In genomic region chr6:138772596-138773176, GRCh38 we compare ENCODE assay signal across 8 cellular contexts. TPM values are rescaled to one million over a fixed set of nuclear protein-coding genes. Genes with fewer than 3 reads are reported as not detected.
A peak's percentile ranks its signal among the peaks of the same experiment; 100 is the strongest.
DNase-seq lines count a peak whose midpoint lies in the region; ATAC-seq and TF ChIP-seq lines count a peak whose summit lies in the region.

No MANE protein-coding gene starts in this region.

- peaks cover 0 to 23% (median 20%) of the 10 kb centered on the region in 9 donors for H3K36me3 ChIP-seq in heart left ventricle
- H3K36me3 ChIP-seq in SK-N-MC (ENCODE audit: insufficient read depth, low read length): no peaks in the 10 kb centered on the region
- no peaks in the 10 kb centered on the region for H3K36me3 ChIP-seq in skeletal muscle satellite cell (ENCODE audit: insufficient read depth, low read length)

- peaks cover 0 to 23% (median 14%) of the 10 kb centered on the region in 12 donors for H3K4me1 ChIP-seq in heart left ventricle
- H3K4me1 ChIP-seq in skeletal muscle satellite cell (ENCODE audit: control insufficient read depth, insufficient read depth, low read length): peaks cover 13% of the 10 kb centered on the region

- 14 to 17% (median 15%) methylated on average over 8 of the region's 8 CpGs for WGBS in heart left ventricle, 4 donors

- no peaks in the 10 kb centered on the region for H3K9me3 ChIP-seq in heart left ventricle
- no peaks in the 10 kb centered on the region for H3K9me3 ChIP-seq in SK-N-MC (ENCODE audit: low read depth, low read length)
- no peaks in the 10 kb centered on the region for H3K9me3 ChIP-seq in skeletal muscle satellite cell (replicated peaks; ENCODE audit: low read length)

- H3K9ac ChIP-seq in SK-N-MC (ENCODE audit: insufficient read length): peak overlapping the region; percentile 80
- H3K9ac ChIP-seq in skeletal muscle satellite cell (ENCODE audit: low read depth, low read length): peak overlapping the region; percentile 85

- peak overlapping the region; percentile 64 to 92 (median 82) for H3K4me3 ChIP-seq in heart left ventricle
- H3K4me3 ChIP-seq in SK-N-MC: peak overlapping the region; percentile 79
- peak overlapping the region; percentile 95 for H3K4me3 ChIP-seq in fibroblast of mammary gland (ENCODE audit: control insufficient read depth, low read depth, low read length)
- H3K4me3 ChIP-seq in skeletal muscle satellite cell (ENCODE audit: low read length): peak overlapping the region; percentile 84

- ATAC-seq in heart left ventricle (no peak), left ventricle myocardium superior (no peak), HG03442 (IDR thresholded peaks at IDR 0.05; ENCODE audit: unreplicated experiment) (no peak)

- peak overlapping the region in 11 of 12 donors; percentile 93 to 99 (median 98) for H3K27ac ChIP-seq in heart left ventricle
- peak overlapping the region; percentile 95; the same call in 1 of the 2 replicates for H3K27ac ChIP-seq in SK-N-MC

- H3K27me3 ChIP-seq in heart left ventricle (no peaks in the 10 kb centered on the region), skeletal muscle satellite cell (ENCODE audit: control insufficient read depth, insufficient read depth, low read length) (no peaks in the 10 kb centered on the region)

- DNase-seq in heart left ventricle (no peak), left ventricle myocardium superior (no peak), SK-N-MC (ENCODE audit: low read depth, low spot score) (no peak), fibroblast of mammary gland (ENCODE audit: low read depth) (no peak), AG08395 (ENCODE audit: low spot score) (no peak), NCI-H2081 treated with DMSO at 0.1 percent for 48 hours (lab: John Stamatoyannopoulos, UW) (no peak)

- no peak for TF ChIP-seq POLR2A in heart left ventricle (IDR thresholded peaks at IDR 0.05)

- peak overlapping the region; percentile 85 for H3K4me2 ChIP-seq in skeletal muscle satellite cell (ENCODE audit: low read length)

- intact Hi-C loops in heart left ventricle (cut with DNase I) (loop anchor here in 1 of 10 donors (5.0 kb wide), 1 partner anchor 350 kb away; no protein-coding TSS in a partner anchor), left ventricle myocardium superior (cut with micrococcal nuclease) (no loop called here)

- no peak for TF ChIP-seq CTCF in heart left ventricle (IDR thresholded peaks at IDR 0.05)
- TF ChIP-seq CTCF in fibroblast of mammary gland (conservative IDR thresholded peaks at IDR 0.05; ENCODE audit: control insufficient read depth, insufficient read depth, low read depth, low read length): no peak

RNA-seq across cellular contexts. Expression of gene CCDC28A, which starts 0.9 kb away (rescaled TPM):
- 10 to 100 TPM in 4 of 9 donors, 1 to 10 TPM in 5; 4.6 to 13.6 (median 7.8) TPM for total RNA-seq in heart left ventricle
- polyA plus RNA-seq in heart left ventricle: 10 to 100 TPM in 1 of 2 donors, 1 to 10 TPM in 1; 7.4 to 11.5 TPM
- total RNA-seq in left ventricle myocardium superior: 9.0 TPM
- 5.7 and 9.1 TPM in 2 replicates for total RNA-seq in skeletal muscle satellite cell (2012; rRNA removed)

RNA-seq across cellular contexts. Expression of gene ECT2L, which starts 23.2 kb away (rescaled TPM):
- 1 to 10 TPM; 1.3 to 6.0 (median 2.9) TPM for total RNA-seq in heart left ventricle
- under 1 TPM; 0.19 to 0.46 TPM for polyA plus RNA-seq in heart left ventricle
- total RNA-seq in left ventricle myocardium superior: 0.37 TPM
- total RNA-seq in skeletal muscle satellite cell (2012; rRNA removed): not detected in 2 replicates
